25 cellular contexts compared by ENCODE assay signal in genomic region chr12:95060951-95061350, GRCh38. TPM values are rescaled to one million over a fixed set of nuclear protein-coding genes. Genes with fewer than 3 reads are reported as not detected.
DNase-seq lines count a peak whose midpoint lies in the region; ATAC-seq, FAIRE-seq and TF ChIP-seq lines count a peak whose summit lies in the region.
"Had no signal": no experiment of that assay in that cellular context is flagged by ENCODE, and none has a peak within 500 bp of the region (broad histone marks: within the 10 kb centered on the region; RNA-seq: fewer than 3 reads in every experiment).

No MANE protein-coding gene starts in this region.

- TF ChIP-seq CTCF in left ventricle myocardium inferior (IDR thresholded peaks at IDR 0.05; ENCODE audit: borderline replicate concordance): no peak
- TF ChIP-seq CTCF in A549 (IDR thresholded peaks at IDR 0.05): no peak
- no peak for TF ChIP-seq CTCF in MM.1S (IDR thresholded peaks at IDR 0.05; ENCODE audit: low read length)

- H3K4me1 ChIP-seq in left ventricle myocardium inferior: no peaks in the 10 kb centered on the region
- no peaks in the 10 kb centered on the region for H3K4me1 ChIP-seq in A549
- peaks cover 6% of the 10 kb centered on the region; the same call in 1 of the 2 replicates for H3K4me1 ChIP-seq in MM.1S (ENCODE audit: low read length)
- H3K4me1 ChIP-seq: BE2C, BLaER1 had no signal

- intact Hi-C loops in left ventricle myocardium inferior (cut with micrococcal nuclease): no loop called here
- intact Hi-C loops in left cardiac atrium (cut with DNase I): no loop called here

- no peak overlapping the region for H3K9ac ChIP-seq in MM.1S (ENCODE audit: low read length)
- H3K9ac ChIP-seq: BLaER1 had no signal

- H4K20me1 ChIP-seq in MM.1S (ENCODE audit: insufficient read depth, low read length): no peaks in the 10 kb centered on the region

- TF ChIP-seq POLR2A in A549 (IDR thresholded peaks at IDR 0.05; ENCODE audit: low read length): no peak

- H3K27ac ChIP-seq in left ventricle myocardium inferior (replicated peaks) (peak overlapping the region; percentile 53), A549 (no peak overlapping the region), MM.1S (ENCODE audit: low read length) (peak overlapping the region; percentile 65; the same call in 1 of the 2 replicates)
- H3K27ac ChIP-seq: 22Rv1, BLaER1 had no signal

- H3F3A ChIP-seq in MM.1S (ENCODE audit: insufficient read depth, low read length): peaks cover 10% of the 10 kb centered on the region

- 97% methylated on average over 1 of the region's 1 CpG for WGBS in A549 (ENCODE audit: missing lambda C conversion rate)

- no peak for TF ChIP-seq EP300 in A549 (IDR thresholded peaks at IDR 0.05)

- H3K4me3 ChIP-seq in left ventricle myocardium inferior (no peak overlapping the region), A549 (no peak overlapping the region), MM.1S (ENCODE audit: low read length) (no peak overlapping the region)
- H3K4me3 ChIP-seq: BLaER1, GM12878 had no signal

- no peak overlapping the region for H3K4me2 ChIP-seq in A549
- no peak overlapping the region for H3K4me2 ChIP-seq in MM.1S (ENCODE audit: low read depth, low read length)
- H3K4me2 ChIP-seq: BLaER1 had no signal

- no peaks in the 10 kb centered on the region for H3K9me3 ChIP-seq in left ventricle myocardium inferior (replicated peaks)
- H3K9me3 ChIP-seq in A549: no peaks in the 10 kb centered on the region
- no peaks in the 10 kb centered on the region for H3K9me3 ChIP-seq in MM.1S (replicated peaks; ENCODE audit: insufficient read depth, low read length)
- H3K9me3 ChIP-seq: BE2C, BLaER1 had no signal

- DNase-seq in left ventricle myocardium inferior (no peak), left cardiac atrium (no peak), A549 (ENCODE audit: low read depth in 1 of 2, low spot score in 1 of 2) (no peak), MM.1S (no peak), occipital lobe (lab: John Stamatoyannopoulos, UW) (no peak), NOMO-1 (lab: John Stamatoyannopoulos, UW; ENCODE audit: unreplicated experiment in 2 of 2) (no peak)
- DNase-seq: ACHN; BE2C; C1 segment of cervical spinal cord; CD4-positive, alpha-beta memory T cell; CD4-positive, CD25-positive, alpha-beta regulatory T cell; CD8-positive, alpha-beta memory T cell; COR-L47; DMS 273 treated with DMSO at 0.1 percent for 48 hours; DMS153; DMS53; DMS79; DND-41; EL; GDM1 had no signal

- 0 out of 2 replicates have a peak, but pooled peaks cover 4% of the 10 kb centered on the region for H3K79me2 ChIP-seq in MM.1S (ENCODE audit: low read length)

- no peak overlapping the region for H2AFZ ChIP-seq in MM.1S (ENCODE audit: low read length)

- CTCF ChIA-PET in A549 (lab: Yijun Ruan, JAX): interaction anchor here (1.6 kb wide), 1 partner anchor 12 kb away, joined by 8 read pairs; the partner anchor contains the start of gene NR2C1

- no peak for TF ChIP-seq RAD21 in A549 (conservative IDR thresholded peaks at IDR 0.05 in 1 of 2, IDR thresholded peaks at IDR 0.05 in 1 of 2)

- POLR2A ChIA-PET in A549 (lab: Yijun Ruan, JAX): no interaction called here

- no peaks in the 10 kb centered on the region for H3K9me2 ChIP-seq in MM.1S (replicated peaks; ENCODE audit: insufficient read depth, low read length)

- FAIRE-seq in A549 (lab: Jason Lieb, UNC): peak; percentile 61
- FAIRE-seq: GM12878, GM12892, GM18507 had no signal

- H3K27me3 ChIP-seq in left ventricle myocardium inferior (ENCODE audit: low read depth) (no peaks in the 10 kb centered on the region), MM.1S (replicated peaks; ENCODE audit: insufficient read depth, low read length) (no peaks in the 10 kb centered on the region)
- H3K27me3 ChIP-seq: BE2C, BLaER1 had no signal

- ATAC-seq in left cardiac atrium (no peak), A549 (no peak)
- ATAC-seq: GM12878 had no signal

- peaks cover 88% of the 10 kb centered on the region for H3K36me3 ChIP-seq in left ventricle myocardium inferior
- peaks cover 9% of the 10 kb centered on the region for H3K36me3 ChIP-seq in MM.1S (replicated peaks; ENCODE audit: insufficient read depth, low read length)

TF ChIP-seq in A549, 52 proteins besides CTCF, POLR2A, EP300 and RAD21:
- peak; percentile 71 for TF ChIP-seq MAFK (IDR thresholded peaks at IDR 0.05; ENCODE audit: partially characterized antibody)
- no peak for TF ChIP-seq REST (IDR thresholded peaks at IDR 0.05)

RNA-seq across cellular contexts. Expression of gene NR2C1, which starts 12.5 kb away (rescaled TPM):
- 40.1 TPM for total RNA-seq in left ventricle myocardium inferior
- 10 to 100 TPM; 30.4 to 33.3 TPM for total RNA-seq in left cardiac atrium
- 50.9 and 55.2 TPM in 2 replicates for polyA plus RNA-seq in A549 (2011; rRNA removed)
- 9.7 and 10.5 TPM in 2 replicates for polyA plus RNA-seq in A549 (2012; cell fraction: cytosol; rRNA removed)
- polyA plus RNA-seq in A549 (2012; cell fraction: nucleus; rRNA removed): 25.5 and 35.0 TPM in 2 replicates
- 24.0 to 27.7 TPM (median 24.7 TPM) in 3 replicates for polyA plus RNA-seq in A549 (2017; fragmentation: RNase III; extraction: RNeasy Plus Mini Kit Qiagen cat#74134 plus additional on column Dnase treatment)
- polyA minus RNA-seq in A549 (2011; rRNA and poly(A)+ RNA removed): 19.6 and 21.6 TPM in 2 replicates
- total RNA-seq in occipital lobe: 42.0 TPM

RNA-seq across cellular contexts. Expression of gene NDUFA12, which starts 57.5 kb away (rescaled TPM):
- total RNA-seq in left ventricle myocardium inferior (353 TPM), left cardiac atrium (100 to 1,000 TPM; 279 to 369 TPM), occipital lobe (55.8 TPM)
- polyA plus RNA-seq in A549 (2011; rRNA removed) (257 and 260 TPM in 2 replicates), A549 (2017; fragmentation: RNase III; extraction: RNeasy Plus Mini Kit Qiagen cat#74134 plus additional on column Dnase treatment) (203 to 209 TPM (median 207 TPM) in 3 replicates)
- 141 and 196 TPM in 2 replicates for polyA plus RNA-seq in A549 (2012; cell fraction: cytosol; rRNA removed)
- polyA plus RNA-seq in A549 (2012; cell fraction: nucleus; rRNA removed): 71.6 and 107 TPM in 2 replicates
- 66.9 and 83.0 TPM in 2 replicates for polyA minus RNA-seq in A549 (2011; rRNA and poly(A)+ RNA removed)

Comparison
In these comparisons a context has a peak if more than half of its experiments do, and no peak if none do; other contexts are left out.
1. H3K27ac ChIP-seq: peak in left ventricle myocardium inferior (single experiment) and MM.1S (single experiment); none in A549 (0 of 2).